ENCODE assay signal across 8 cellular contexts in genomic region chr2:31333527-31334183, GRCh38.
DNase-seq lines count a peak whose midpoint lies in the region; ATAC-seq and TF ChIP-seq lines count a peak whose summit lies in the region.

No MANE protein-coding gene starts in this region.

- ATAC-seq in GM21825 (IDR thresholded peaks at IDR 0.05; ENCODE audit: unreplicated experiment): peak; percentile 75

- H3K4me2 ChIP-seq in DOHH2 (ENCODE audit: low read length) (no peak overlapping the region), Loucy (ENCODE audit: low read depth, low read length, poor library complexity, severe bottlenecking) (no peak overlapping the region)

- no peak overlapping the region for H3K9ac ChIP-seq in Loucy (ENCODE audit: low read depth, low read length, poor library complexity, severe bottlenecking)

- H3K9me2 ChIP-seq in DOHH2 (replicated peaks; ENCODE audit: control insufficient read depth, low read length) (no peaks in the 10 kb centered on the region), Loucy (replicated peaks; ENCODE audit: low read depth, low read length) (no peaks in the 10 kb centered on the region)

- DNase-seq in SJSA1 (ENCODE audit: low read depth in 1 of 2, low spot score in 2 of 2): peak; percentile 68 to 77
- peak; percentile 83 for DNase-seq in activated naive CD4-positive, alpha-beta T cell treated with Interleukin-2 at 50 U/mL for 16 hours
- DNase-seq in glomerular visceral epithelial cell (ENCODE audit: extremely low spot score): peak; percentile 82
- DNase-seq in posterior vena cava (ENCODE audit: low spot score): peak; percentile 91
- peak; percentile 85 for DNase-seq in ureter (ENCODE audit: low spot score)

- H3K79me2 ChIP-seq in DOHH2 (ENCODE audit: control insufficient read depth, low read length): no peaks in the 10 kb centered on the region
- no peaks in the 10 kb centered on the region for H3K79me2 ChIP-seq in Loucy (ENCODE audit: insufficient read depth, low read length)

- H4K20me1 ChIP-seq in DOHH2 (ENCODE audit: control insufficient read depth, insufficient read depth, low read depth, low read length) (no peaks in the 10 kb centered on the region), Loucy (ENCODE audit: insufficient read depth, low read length, poor library complexity, severe bottlenecking) (no peaks in the 10 kb centered on the region)

- H3K4me3 ChIP-seq in DOHH2 (ENCODE audit: low read length) (no peak overlapping the region), Loucy (ENCODE audit: low read length, poor library complexity, severe bottlenecking) (no peak overlapping the region), SJSA1 (no peak overlapping the region)

- H3K36me3 ChIP-seq in DOHH2 (ENCODE audit: control insufficient read depth, low read length): no peaks in the 10 kb centered on the region
- H3K36me3 ChIP-seq in Loucy (ENCODE audit: insufficient read depth, low read length): no peaks in the 10 kb centered on the region
- no peaks in the 10 kb centered on the region for H3K36me3 ChIP-seq in SJSA1

- H3K4me1 ChIP-seq in DOHH2 (ENCODE audit: control insufficient read depth, low read length) (no peaks in the 10 kb centered on the region), Loucy (ENCODE audit: insufficient read depth, low read length, poor library complexity, severe bottlenecking) (peaks cover 5% of the 10 kb centered on the region), SJSA1 (replicated peaks) (peaks cover 28% of the 10 kb centered on the region)

- intact Hi-C loops in posterior vena cava (cut with DNase I): loop anchor here (5.0 to 10.0 kb wide), 3 partner anchors 99 to 169 kb away; partner anchors contain the start of gene EHD3 (in 2 of the 2)

- H3K27ac ChIP-seq in DOHH2 (ENCODE audit: low read depth, low read length) (no peak overlapping the region), SJSA1 (no peak overlapping the region)

- peak; percentile 98 for TF ChIP-seq CTCF in DOHH2 (IDR thresholded peaks at IDR 0.05; ENCODE audit: low read depth, low read length, poor library complexity, severe bottlenecking)
- TF ChIP-seq CTCF in Loucy (conservative IDR thresholded peaks at IDR 0.05; ENCODE audit: low read length): peak; percentile 100

- H2AFZ ChIP-seq in Loucy (ENCODE audit: low read length): no peak overlapping the region

- H3K9me3 ChIP-seq in DOHH2 (ENCODE audit: control insufficient read depth, insufficient read depth, low read length): no peaks in the 10 kb centered on the region
- H3K9me3 ChIP-seq in Loucy (ENCODE audit: insufficient read depth, low read depth, low read length): no peaks in the 10 kb centered on the region
- no peaks in the 10 kb centered on the region for H3K9me3 ChIP-seq in SJSA1 (replicated peaks)

- H3F3A ChIP-seq in DOHH2 (ENCODE audit: control insufficient read depth, insufficient read depth): no peaks in the 10 kb centered on the region
- H3F3A ChIP-seq in Loucy (ENCODE audit: low read depth): no peaks in the 10 kb centered on the region

- H3K27me3 ChIP-seq in DOHH2 (ENCODE audit: control insufficient read depth, low read length): peaks cover 10% of the 10 kb centered on the region
- no peaks in the 10 kb centered on the region for H3K27me3 ChIP-seq in Loucy (ENCODE audit: insufficient read depth, low read length, poor library complexity, severe bottlenecking)
- H3K27me3 ChIP-seq in SJSA1 (replicated peaks): no peaks in the 10 kb centered on the region
